ENCODE assay signal across 11 cellular contexts in genomic region chr3:55508335-55508734, GRCh38.
"Had no signal": no experiment of that assay in that cellular context is flagged by ENCODE, and none has a peak within 500 bp of the region (broad histone marks: within the 10 kb centered on the region; RNA-seq: fewer than 3 reads in every experiment).

No MANE protein-coding gene starts in this region.

- DNase-seq: GM23248, GOT3, H7, H9, HCEC 1CT, HFFc6 had no signal

- H2AFZ ChIP-seq: GM23248, GM23338 had no signal

- H3K27ac ChIP-seq: GM23248 had no signal

- H3K4me2 ChIP-seq: GM23338 had no signal

- ATAC-seq: GM23338, HCT116 had no signal

- H3K4me3 ChIP-seq: GM23248, GM23338, HAP-1 had no signal

- H3K36me3 ChIP-seq: HAP-1 had no signal

- FAIRE-seq: H1, H54 had no signal

- H3K9ac ChIP-seq: GM23248 had no signal

- H3K9me3 ChIP-seq: HAP-1 had no signal
